Comparison of ENCODE assay signal across 8 cellular contexts in the genomic region with DNA sequence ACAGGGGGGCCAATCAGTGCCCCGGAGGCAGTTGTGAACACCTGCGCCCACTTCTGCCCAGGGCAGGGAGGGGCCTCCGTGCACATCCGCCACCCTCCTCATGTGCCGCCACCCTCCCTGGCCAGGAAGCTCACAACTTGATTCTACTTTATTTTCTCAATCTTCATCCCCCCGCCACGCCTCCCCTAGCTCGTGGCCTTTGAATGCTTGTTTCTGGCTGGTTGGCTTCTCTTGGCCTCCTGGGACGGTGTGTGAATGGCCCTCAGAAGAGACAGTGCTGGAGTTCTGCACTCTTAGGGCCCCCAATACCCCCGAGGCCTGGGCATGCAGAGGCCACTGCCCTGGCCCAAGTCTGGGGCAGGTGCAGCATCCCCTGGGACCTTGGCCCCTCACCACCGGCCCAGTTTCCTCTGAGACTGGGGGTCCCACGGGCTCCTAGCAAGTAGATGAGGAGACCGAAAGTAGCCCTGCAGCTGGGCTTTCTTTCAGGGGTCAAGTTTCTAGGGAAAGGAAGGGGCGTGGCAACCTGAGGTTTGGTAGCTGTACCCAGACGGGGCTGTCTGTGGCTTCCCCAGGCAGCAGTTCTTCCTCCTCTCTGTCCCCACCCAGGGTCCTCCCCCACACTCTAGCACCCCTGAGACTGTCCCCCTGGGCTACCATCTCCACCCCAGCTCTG. TPM values are rescaled to one million over a fixed set of nuclear protein-coding genes. Genes with fewer than 3 reads are reported as not detected.
DNase-seq lines count a peak whose midpoint lies in the region; ATAC-seq, FAIRE-seq and TF ChIP-seq lines count a peak whose summit lies in the region.

No MANE protein-coding gene starts in this region.

- H3K9me3 Mint-ChIP-seq in stimulated activated naive B cell treated with anti-CD40 and anti-IgM and Interleukin-4, amounts not matched to agents 10 μg/mL and 1 μg/mL and 100 μg/mL, for 72 hours: no peaks in the 10 kb centered on the region

- H3K4me1 Mint-ChIP-seq in stimulated activated naive B cell treated with anti-CD40 and anti-IgM and Interleukin-4, amounts not matched to agents 10 μg/mL and 1 μg/mL and 100 μg/mL, for 72 hours: peaks cover 47 to 88% of the 10 kb centered on the region in 2 donors

- peaks cover 0 to 12% of the 10 kb centered on the region in 2 experiments; a peak in 1 of 3 replicates for H3K36me3 ChIP-seq in HEK293 (ENCODE audit: control insufficient read depth in 2 of 2, insufficient read depth in 1 of 2, low read length in 2 of 2)

- DNase-seq in A549 (ENCODE audit: low read depth in 1 of 2, low spot score in 1 of 2) (no peak), fibroblast of the aortic adventitia (ENCODE audit: low read depth) (no peak), dermis blood vessel endothelial cell (no peak), HT-29 (ENCODE audit: low spot score) (no peak), NCI-H345 (lab: John Stamatoyannopoulos, UW) (no peak)
- peak; percentile 68 for DNase-seq in activated CD4-positive, alpha-beta T cell treated with anti-CD3 and anti-CD28 coated beads for 48 hours
- DNase-seq in stimulated activated naive B cell treated with anti-CD40 and anti-IgM and Interleukin-4, amounts not matched to agents 10 μg/mL and 1 μg/mL and 100 μg/mL, for 72 hours: peak; percentile 66

- no peak for FAIRE-seq in A549 (lab: Jason Lieb, UNC)

- H3K9me3 ChIP-seq in A549 (no peaks in the 10 kb centered on the region), HEK293 (ENCODE audit: control insufficient read depth, insufficient read depth, low read depth, low read length) (no peaks in the 10 kb centered on the region)

- WGBS in A549 (ENCODE audit: missing lambda C conversion rate): 89% methylated on average over 13 of the region's 15 CpGs

- H3K4me3 ChIP-seq in A549 (no peak overlapping the region), HEK293 (ENCODE audit: low read depth, low read length) (no peak overlapping the region), fibroblast of the aortic adventitia (ENCODE audit: low read depth, low read length) (peak overlapping the region; percentile 73)

- H3K27ac Mint-ChIP-seq in stimulated activated naive B cell treated with anti-CD40 and anti-IgM and Interleukin-4, amounts not matched to agents 10 μg/mL and 1 μg/mL and 100 μg/mL, for 72 hours: peak overlapping the region; percentile 96

- no peak for ATAC-seq in A549
- ATAC-seq in stimulated activated naive B cell treated with anti-CD40 and anti-IgM and Interleukin-4, amounts not matched to agents 10 μg/mL and 1 μg/mL and 100 μg/mL, for 72 hours (replicated peaks): peak; percentile 51 to 59

- H3K4me3 Mint-ChIP-seq in stimulated activated naive B cell treated with anti-CD40 and anti-IgM and Interleukin-4, amounts not matched to agents 10 μg/mL and 1 μg/mL and 100 μg/mL, for 72 hours: peak overlapping the region; percentile 94 to 97

- no peak for TF ChIP-seq EP300 in A549 (IDR thresholded peaks at IDR 0.05)

- no peak for TF ChIP-seq RAD21 in A549 (conservative IDR thresholded peaks at IDR 0.05 in 1 of 2, IDR thresholded peaks at IDR 0.05 in 1 of 2)

- H3K27ac ChIP-seq in A549: peak overlapping the region; percentile 93 to 96; a peak in 4 of 6 replicates
- no peak overlapping the region for H3K27ac ChIP-seq in HEK293 (ENCODE audit: extremely low read depth, low read depth, low read length)

- POLR2A ChIA-PET in A549 (lab: Yijun Ruan, JAX): no interaction called here
- POLR2A ChIA-PET in HEK293 (lab: Yijun Ruan, JAX): interaction anchor here (1.4 kb wide), 1 partner anchor 15 kb away, joined by 4 read pairs; no protein-coding TSS in a partner anchor

- TF ChIP-seq CTCF in A549 (IDR thresholded peaks at IDR 0.05) (no peak), HEK293 (tag by site-specific recombination; IDR thresholded peaks at IDR 0.05) (no peak), fibroblast of the aortic adventitia (IDR thresholded peaks at IDR 0.05; ENCODE audit: insufficient read depth, low read length) (no peak)

- CTCF ChIA-PET in A549 (lab: Yijun Ruan, JAX): interaction anchor here (0.6 to 9.1 kb wide), 6 partner anchors 9 to 43 kb away, joined by 3 to 121 read pairs (median 10); no protein-coding TSS in a partner anchor
- CTCF ChIA-PET in HEK293 (lab: Yijun Ruan, JAX): interaction anchor here (1.0 to 1.2 kb wide), 2 partner anchors 8 to 97 kb away, joined by 3 to 4 read pairs; a partner anchor contains a TSS

- peak overlapping the region; percentile 100 for H3K4me2 ChIP-seq in A549

- H3K27me3 Mint-ChIP-seq in stimulated activated naive B cell treated with anti-CD40 and anti-IgM and Interleukin-4, amounts not matched to agents 10 μg/mL and 1 μg/mL and 100 μg/mL, for 72 hours: peaks cover 0 to 1% of the 10 kb centered on the region in 2 donors

- H3K4me1 ChIP-seq in A549: peaks cover 25% of the 10 kb centered on the region
- peaks cover 10% of the 10 kb centered on the region for H3K4me1 ChIP-seq in HEK293 (ENCODE audit: control insufficient read depth, insufficient read depth, low read length)

- H3K36me3 Mint-ChIP-seq in stimulated activated naive B cell treated with anti-CD40 and anti-IgM and Interleukin-4, amounts not matched to agents 10 μg/mL and 1 μg/mL and 100 μg/mL, for 72 hours: peaks cover 19 to 24% of the 10 kb centered on the region in 2 donors

- no peak for TF ChIP-seq POLR2A in A549 (IDR thresholded peaks at IDR 0.05; ENCODE audit: low read length)

TF ChIP-seq in A549, 52 proteins besides CTCF, POLR2A, EP300 and RAD21 (continues in another document):
- TF ChIP-seq HDAC2 (IDR thresholded peaks at IDR 0.05) (no peak), ZFP36 (IDR thresholded peaks at IDR 0.05; ENCODE audit: borderline replicate concordance, partially characterized antibody) (no peak), MAZ (IDR thresholded peaks at IDR 0.05; ENCODE audit: borderline replicate concordance, low read depth, low read length) (no peak), CBX2 (IDR thresholded peaks at IDR 0.05; ENCODE audit: borderline replicate concordance, low read depth) (no peak), RNF2 (IDR thresholded peaks at IDR 0.05; ENCODE audit: borderline replicate concordance, low read depth) (no peak)

RNA-seq across cellular contexts. Expression of a gene that starts 1.3 kb away (rescaled TPM):
- polyA plus RNA-seq in A549 (2011; rRNA removed): 12.3 and 13.8 TPM in 2 replicates
- 29.6 and 43.7 TPM in 2 replicates for polyA plus RNA-seq in A549 (2012; cell fraction: cytosol; rRNA removed)
- polyA plus RNA-seq in A549 (2012; cell fraction: nucleus; rRNA removed): 24.2 and 35.7 TPM in 2 replicates
- 16.1 to 18.8 TPM (median 16.5 TPM) in 3 replicates for polyA plus RNA-seq in A549 (2017; fragmentation: RNase III; extraction: RNeasy Plus Mini Kit Qiagen cat#74134 plus additional on column Dnase treatment)
- polyA minus RNA-seq in A549 (2011; rRNA and poly(A)+ RNA removed): 10.3 and 14.7 TPM in 2 replicates
- 4.8 and 9.8 TPM in 2 replicates for total RNA-seq in fibroblast of the aortic adventitia (ENCODE audit: low replicate concordance)
- total RNA-seq in dermis blood vessel endothelial cell: 29.3 and 44.6 TPM in 2 replicates
- total RNA-seq in HT-29 (2014; rRNA removed; shearing (Covaris generic)): 89.2 and 99.8 TPM in 2 replicates

RNA-seq across cellular contexts. Expression of a gene that starts 1.9 kb away (rescaled TPM):
- polyA plus RNA-seq in A549 (2011; rRNA removed) (0.54 and 0.98 TPM in 2 replicates), A549 (2017; fragmentation: RNase III; extraction: RNeasy Plus Mini Kit Qiagen cat#74134 plus additional on column Dnase treatment) (0.83 to 1.5 TPM (median 1.2 TPM) in 3 replicates)
- polyA plus RNA-seq in A549 (2012; cell fraction: cytosol; rRNA removed): 0.44 and 0.76 TPM in 2 replicates
- polyA plus RNA-seq in A549 (2012; cell fraction: nucleus; rRNA removed): 2.1 and 2.3 TPM in 2 replicates
- 1.2 and 2.0 TPM in 2 replicates for polyA minus RNA-seq in A549 (2011; rRNA and poly(A)+ RNA removed)
- total RNA-seq in fibroblast of the aortic adventitia (ENCODE audit: low replicate concordance) (0.63 and 1.3 TPM in 2 replicates), dermis blood vessel endothelial cell (3.2 and 5.4 TPM in 2 replicates)
- total RNA-seq in HT-29 (2014; rRNA removed; shearing (Covaris generic)): 1.2 and 1.5 TPM in 2 replicates

RNA-seq across cellular contexts. Expression of a gene that starts 6.2 kb away (rescaled TPM):
- 0.14 TPM in 1 of 2 replicates, not detected in the other for polyA plus RNA-seq in A549 (2011; rRNA removed)
- polyA plus RNA-seq in A549 (2012; cell fraction: cytosol; rRNA removed): 1.6 and 2.3 TPM in 2 replicates
- 1.1 and 2.2 TPM in 2 replicates for polyA plus RNA-seq in A549 (2012; cell fraction: nucleus; rRNA removed)
- 0.49 to 0.60 TPM (median 0.56 TPM) in 3 replicates for polyA plus RNA-seq in A549 (2017; fragmentation: RNase III; extraction: RNeasy Plus Mini Kit Qiagen cat#74134 plus additional on column Dnase treatment)
- not detected in 2 replicates for polyA minus RNA-seq in A549 (2011; rRNA and poly(A)+ RNA removed)
- total RNA-seq in fibroblast of the aortic adventitia (ENCODE audit: low replicate concordance): 0.36 TPM in 1 of 2 replicates, not detected in the other
- not detected in 2 replicates for total RNA-seq in dermis blood vessel endothelial cell
- not detected in 2 replicates for total RNA-seq in HT-29 (2014; rRNA removed; shearing (Covaris generic))

RNA-seq across cellular contexts. Expression of a gene that starts 15.0 kb away (rescaled TPM):
- polyA plus RNA-seq in A549 (2011; rRNA removed) (11.2 and 13.3 TPM in 2 replicates), A549 (2017; fragmentation: RNase III; extraction: RNeasy Plus Mini Kit Qiagen cat#74134 plus additional on column Dnase treatment) (23.3 to 34.7 TPM (median 29.8 TPM) in 3 replicates)
- polyA plus RNA-seq in A549 (2012; cell fraction: cytosol; rRNA removed): 32.7 and 37.6 TPM in 2 replicates
- 84.7 and 87.9 TPM in 2 replicates for polyA plus RNA-seq in A549 (2012; cell fraction: nucleus; rRNA removed)
- polyA minus RNA-seq in A549 (2011; rRNA and poly(A)+ RNA removed): 14.4 and 20.1 TPM in 2 replicates
- total RNA-seq in fibroblast of the aortic adventitia (ENCODE audit: low replicate concordance) (23.5 and 59.4 TPM in 2 replicates), dermis blood vessel endothelial cell (35.8 and 45.9 TPM in 2 replicates)
- 1.2 TPM in 1 of 2 replicates, not detected in the other for total RNA-seq in HT-29 (2014; rRNA removed; shearing (Covaris generic))

RNA-seq across cellular contexts. Expression of a gene that starts 28.6 kb away (rescaled TPM):
- polyA plus RNA-seq in A549 (2011; rRNA removed) (0.13 and 0.19 TPM in 2 replicates), A549 (2017; fragmentation: RNase III; extraction: RNeasy Plus Mini Kit Qiagen cat#74134 plus additional on column Dnase treatment) (0.92 to 1.4 TPM (median 1.3 TPM) in 3 replicates)
- 1.0 and 1.4 TPM in 2 replicates for polyA plus RNA-seq in A549 (2012; cell fraction: cytosol; rRNA removed)
- 1.4 and 2.2 TPM in 2 replicates for polyA plus RNA-seq in A549 (2012; cell fraction: nucleus; rRNA removed)
- 0.15 TPM in 1 of 2 replicates, not detected in the other for polyA minus RNA-seq in A549 (2011; rRNA and poly(A)+ RNA removed)
- total RNA-seq in fibroblast of the aortic adventitia (ENCODE audit: low replicate concordance) (0.57 TPM in 1 of 2 replicates, not detected in the other), dermis blood vessel endothelial cell (82.5 and 123 TPM in 2 replicates)
- total RNA-seq in HT-29 (2014; rRNA removed; shearing (Covaris generic)): not detected in 2 replicates

Comparison
In these comparisons a context has a peak if more than half of its experiments do, and no peak if none do; other contexts are left out.
1. ATAC-seq: peak in stimulated activated naive B cell treated with anti-CD40 and anti-IgM and Interleukin-4, amounts not matched to agents 10 μg/mL and 1 μg/mL and 100 μg/mL, for 72 hours (2 of 2); none in A549 (0 of 2).
2. DNase-seq: peak in activated CD4-positive, alpha-beta T cell treated with anti-CD3 and anti-CD28 coated beads for 48 hours (single experiment) and stimulated activated naive B cell treated with anti-CD40 and anti-IgM and Interleukin-4, amounts not matched to agents 10 μg/mL and 1 μg/mL and 100 μg/mL, for 72 hours (single experiment); none in A549 (0 of 2), fibroblast of the aortic adventitia (single experiment), dermis blood vessel endothelial cell (single experiment), HT-29 (single experiment) and NCI-H345 (single experiment).